In the genomic region with DNA sequence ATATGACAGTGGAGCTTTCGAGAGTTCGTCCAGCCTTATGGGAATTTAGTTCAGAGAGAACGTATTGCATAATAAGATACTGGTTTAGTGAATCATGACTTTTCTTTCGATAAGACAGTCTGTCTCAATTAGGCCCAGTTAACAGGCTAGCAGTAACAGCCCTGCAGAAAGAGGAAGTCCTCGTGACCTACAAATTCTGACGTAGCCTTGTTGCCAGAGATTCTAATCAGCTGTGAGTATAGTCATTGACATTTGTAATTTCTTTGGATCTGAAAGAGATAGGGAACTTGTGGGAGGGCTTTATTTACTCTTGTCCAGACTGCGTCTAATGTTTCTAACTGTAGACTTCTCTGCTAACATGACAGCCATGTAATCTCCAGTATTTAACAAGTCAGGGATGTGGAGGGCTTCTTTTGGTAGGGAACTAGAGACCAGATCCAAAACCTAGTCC, we compare ENCODE assay signal across 8 cellular contexts. TPM values are rescaled to one million over a fixed set of nuclear protein-coding genes. Genes with fewer than 3 reads are reported as not detected.
A peak's percentile ranks its signal among the peaks of the same experiment; 100 is the strongest.
DNase-seq lines count a peak whose midpoint lies in the region; ATAC-seq and TF ChIP-seq lines count a peak whose summit lies in the region.

No MANE protein-coding gene starts in this region.

- TF ChIP-seq POLR2A in gastroesophageal sphincter (IDR thresholded peaks at IDR 0.05): no peak
- no peak for TF ChIP-seq POLR2A in esophagus muscularis mucosa (IDR thresholded peaks at IDR 0.05; ENCODE audit: low read depth)

- POLR2A ChIA-PET in RWPE1 (lab: Yijun Ruan, JAX; ENCODE audit: low non-redundant PET): interaction anchor here (0.6 kb wide), 1 partner anchor 501 kb away, joined by 6 read pairs; no protein-coding TSS in a partner anchor

- CTCF ChIA-PET in RWPE1 (lab: Yijun Ruan, JAX): no interaction called here

- no peaks in the 10 kb centered on the region for H3K27me3 Mint-ChIP-seq in stimulated activated memory B cell treated with anti-CD40 and anti-IgM and Interleukin-4, amounts not matched to agents 10 μg/mL and 1 μg/mL and 100 μg/mL, for 72 hours

- intact Hi-C loops in esophagus muscularis mucosa (cut with DNase I): no loop called here

- H3K4me1 ChIP-seq in gastroesophageal sphincter (peaks cover 0 to 7% (median 0%) of the 10 kb centered on the region in 3 donors), esophagus muscularis mucosa (peaks cover 0 to 17% (median 4%) of the 10 kb centered on the region in 4 donors)

- no peaks in the 10 kb centered on the region for H3K36me3 ChIP-seq in gastroesophageal sphincter
- H3K36me3 ChIP-seq in esophagus muscularis mucosa: no peaks in the 10 kb centered on the region

- no peaks in the 10 kb centered on the region for H3K9me3 Mint-ChIP-seq in stimulated activated memory B cell treated with anti-CD40 and anti-IgM and Interleukin-4, amounts not matched to agents 10 μg/mL and 1 μg/mL and 100 μg/mL, for 72 hours

- 57 to 58% methylated on average over 6 to 7 of the region's 7 CpGs for WGBS in gastroesophageal sphincter (ENCODE audit: low coverage in 1 of 2), 2 donors
- 62% methylated on average over 7 of the region's 7 CpGs for WGBS in esophagus muscularis mucosa

- H3K27ac Mint-ChIP-seq in stimulated activated memory B cell treated with anti-CD40 and anti-IgM and Interleukin-4, amounts not matched to agents 10 μg/mL and 1 μg/mL and 100 μg/mL, for 72 hours: peak overlapping the region; percentile 20

- DNase-seq in AG20443 (ENCODE audit: low spot score) (peak; percentile 62), RWPE1 (ENCODE audit: low spot score) (peak; percentile 75), esophagus muscularis mucosa (ENCODE audit: extremely low spot score) (no peak), NCI-H510A treated with DMSO at 0.1 percent for 48 hours (lab: John Stamatoyannopoulos, UW) (no peak)

- H3K27me3 ChIP-seq in gastroesophageal sphincter: no peaks in the 10 kb centered on the region
- no peaks in the 10 kb centered on the region for H3K27me3 ChIP-seq in esophagus muscularis mucosa

- H3K9me3 ChIP-seq in gastroesophageal sphincter (no peaks in the 10 kb centered on the region), esophagus muscularis mucosa (no peaks in the 10 kb centered on the region)

- no peak overlapping the region for H3K4me3 Mint-ChIP-seq in stimulated activated memory B cell treated with anti-CD40 and anti-IgM and Interleukin-4, amounts not matched to agents 10 μg/mL and 1 μg/mL and 100 μg/mL, for 72 hours

- peak overlapping the region; percentile 71 for H3K27ac ChIP-seq in RWPE1
- no peak overlapping the region for H3K27ac ChIP-seq in gastroesophageal sphincter
- H3K27ac ChIP-seq in esophagus muscularis mucosa (replicated peaks in 1 of 4): no peak overlapping the region

- TF ChIP-seq CTCF in RWPE1 (conservative IDR thresholded peaks at IDR 0.05; ENCODE audit: low read depth): no peak
- no peak for TF ChIP-seq CTCF in gastroesophageal sphincter (IDR thresholded peaks at IDR 0.05)
- no peak for TF ChIP-seq CTCF in esophagus muscularis mucosa (IDR thresholded peaks at IDR 0.05)

- H3K4me3 ChIP-seq in gastroesophageal sphincter (no peak overlapping the region), esophagus muscularis mucosa (no peak overlapping the region)

- peaks cover 11% of the 10 kb centered on the region for H3K4me1 Mint-ChIP-seq in stimulated activated memory B cell treated with anti-CD40 and anti-IgM and Interleukin-4, amounts not matched to agents 10 μg/mL and 1 μg/mL and 100 μg/mL, for 72 hours

- no peak for TF ChIP-seq EP300 in gastroesophageal sphincter (IDR thresholded peaks at IDR 0.05)
- no peak for TF ChIP-seq EP300 in esophagus muscularis mucosa (IDR thresholded peaks at IDR 0.05)

- ATAC-seq in GM21528 (IDR thresholded peaks at IDR 0.05; ENCODE audit: low FRiP score, unreplicated experiment): peak; percentile 74
- ATAC-seq in gastroesophageal sphincter: peak; percentile 70
- peak; percentile 96 for ATAC-seq in stimulated activated memory B cell treated with anti-CD40 and anti-IgM and Interleukin-4, amounts not matched to agents 10 μg/mL and 1 μg/mL and 100 μg/mL, for 72 hours
- no peak for ATAC-seq in GM21737 (IDR thresholded peaks at IDR 0.05; ENCODE audit: unreplicated experiment)

- no peaks in the 10 kb centered on the region for H3K36me3 Mint-ChIP-seq in stimulated activated memory B cell treated with anti-CD40 and anti-IgM and Interleukin-4, amounts not matched to agents 10 μg/mL and 1 μg/mL and 100 μg/mL, for 72 hours

RNA-seq across cellular contexts. Expression of gene ART3, which starts 15.8 kb away (rescaled TPM):
- total RNA-seq in gastroesophageal sphincter (10 to 100 TPM in 2 of 4 donors, 1 to 10 TPM in 2; 2.3 to 22.6 (median 7.8) TPM), esophagus muscularis mucosa (10 to 100 TPM in 1 of 4 donors, 1 to 10 TPM in 3; 5.8 to 17.8 (median 8.9) TPM)

RNA-seq across cellular contexts. Expression of gene CXCL11, which starts 54.4 kb away (rescaled TPM):
- total RNA-seq in gastroesophageal sphincter (under 1 TPM in 1 of 4 donors, not detected in 3; 0.59 TPM), esophagus muscularis mucosa (not detected)

RNA-seq across cellular contexts. Expression of gene NUP54, which starts 57.9 kb away (rescaled TPM):
- total RNA-seq in gastroesophageal sphincter (10 to 100 TPM; 32.2 to 58.0 (median 40.8) TPM), esophagus muscularis mucosa (10 to 100 TPM; 29.6 to 44.4 (median 39.3) TPM)

Comparison
In these comparisons a context has a peak if more than half of its experiments do, and no peak if none do; other contexts are left out.
1. DNase-seq: peak in AG20443 (single experiment) and RWPE1 (single experiment); none in esophagus muscularis mucosa (single experiment) and NCI-H510A treated with DMSO at 0.1 percent for 48 hours (single experiment).